8 cellular contexts compared by ENCODE assay signal in the genomic region with DNA sequence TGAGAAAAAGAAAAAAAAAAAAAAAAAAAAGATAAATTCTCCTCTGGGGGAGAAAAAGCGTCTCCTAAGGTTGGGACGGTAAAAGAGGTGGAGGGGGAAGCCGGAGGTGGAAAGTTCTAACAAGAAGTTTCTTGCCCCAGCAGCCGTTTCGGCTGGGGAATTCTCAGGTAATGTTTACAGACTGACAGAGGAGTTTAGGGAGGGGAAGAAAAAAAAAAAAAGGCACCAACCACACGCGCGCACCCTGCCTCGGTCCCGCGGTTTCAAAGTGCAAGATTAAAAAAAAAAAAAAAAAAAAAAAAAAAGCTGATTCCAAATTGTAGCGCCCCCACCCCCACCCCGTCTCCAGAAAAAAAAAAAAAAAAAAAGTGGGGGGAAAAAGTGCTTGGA.
A peak's percentile ranks its signal among the peaks of the same experiment; 100 is the strongest.
DNase-seq lines count a peak whose midpoint lies in the region; ATAC-seq lines count a peak whose summit lies in the region.

No MANE protein-coding gene starts in this region.

- peak overlapping the region; percentile 85 for H3K9ac ChIP-seq in iPS-15b (ENCODE audit: low read depth, low read length)

- peak overlapping the region; percentile 98 for H3K4me3 Mint-ChIP-seq in stimulated activated effector memory CD8-positive, alpha-beta T cell treated with anti-CD3 and anti-CD28 coated beads, Interleukin-12 subunit alpha, Interleukin-12 subunit beta, amount 100 ng/mL, for 72 hours

- no peaks in the 10 kb centered on the region for H3K27me3 ChIP-seq in iPS-15b (ENCODE audit: control insufficient read depth, insufficient read depth, low read length)

- H3K36me3 ChIP-seq in iPS-15b (ENCODE audit: control insufficient read depth, insufficient read depth, low read length), result peaks cover 10% of the 10 kb centered on the region

- peaks cover 74% of the 10 kb centered on the region for H3K36me3 Mint-ChIP-seq in stimulated activated effector memory CD8-positive, alpha-beta T cell treated with anti-CD3 and anti-CD28 coated beads, Interleukin-12 subunit alpha, Interleukin-12 subunit beta, amount 100 ng/mL, for 72 hours

- peak; percentile 32 for DNase-seq in activated gamma-delta T cell treated with Interleukin-2 at 50 U/mL for 16 hours
- DNase-seq in activated gamma-delta T cell (lab: John Stamatoyannopoulos, UW), result no peak
- peak; percentile 37 for DNase-seq in activated naive CD4-positive, alpha-beta T cell treated with Interleukin-2 at 50 U/mL for 16 hours
- DNase-seq in stimulated activated effector memory CD8-positive, alpha-beta T cell treated with anti-CD3 and anti-CD28 coated beads, Interleukin-12 subunit alpha, Interleukin-12 subunit beta, amount 100 ng/mL, for 72 hours (ENCODE audit: low spot score in 2 of 2), result no peak
- DNase-seq in AG08395 (ENCODE audit: low spot score), result no peak
- no peak for DNase-seq in HuH-7 (ENCODE audit: low spot score)

- peak overlapping the region; percentile 96 for H3K27ac Mint-ChIP-seq in stimulated activated effector memory CD8-positive, alpha-beta T cell treated with anti-CD3 and anti-CD28 coated beads, Interleukin-12 subunit alpha, Interleukin-12 subunit beta, amount 100 ng/mL, for 72 hours

- peak overlapping the region; percentile 96 for H3K4me3 ChIP-seq in iPS-15b (ENCODE audit: low read depth, low read length)

- H3K9me3 ChIP-seq in iPS-15b (ENCODE audit: control insufficient read depth, insufficient read depth, low read length), result no peaks in the 10 kb centered on the region

- peaks cover 81% of the 10 kb centered on the region for H3K4me1 Mint-ChIP-seq in stimulated activated effector memory CD8-positive, alpha-beta T cell treated with anti-CD3 and anti-CD28 coated beads, Interleukin-12 subunit alpha, Interleukin-12 subunit beta, amount 100 ng/mL, for 72 hours

- no peaks in the 10 kb centered on the region for H3K9me3 Mint-ChIP-seq in stimulated activated effector memory CD8-positive, alpha-beta T cell treated with anti-CD3 and anti-CD28 coated beads, Interleukin-12 subunit alpha, Interleukin-12 subunit beta, amount 100 ng/mL, for 72 hours

- no peak for ATAC-seq in stimulated activated effector memory CD8-positive, alpha-beta T cell treated with anti-CD3 and anti-CD28 coated beads, Interleukin-12 subunit alpha, Interleukin-12 subunit beta, amount 100 ng/mL, for 72 hours
- no peak for ATAC-seq in HG02970 (IDR thresholded peaks at IDR 0.05; ENCODE audit: low FRiP score, unreplicated experiment)

- peaks cover 25% of the 10 kb centered on the region for H3K4me1 ChIP-seq in iPS-15b (ENCODE audit: control insufficient read depth, insufficient read depth, low read length)

Comparison
In these comparisons a context has a peak if more than half of its experiments do, and no peak if none do; other contexts are left out.
1. DNase-seq: peak in activated gamma-delta T cell treated with Interleukin-2 at 50 U/mL for 16 hours (single experiment) and activated naive CD4-positive, alpha-beta T cell treated with Interleukin-2 at 50 U/mL for 16 hours (single experiment); none in activated gamma-delta T cell (single experiment), stimulated activated effector memory CD8-positive, alpha-beta T cell treated with anti-CD3 and anti-CD28 coated beads, Interleukin-12 subunit alpha, Interleukin-12 subunit beta, amount 100 ng/mL, for 72 hours (0 of 2), AG08395 (single experiment) and HuH-7 (single experiment).